ENCODE assay signal across 9 cellular contexts in the genomic region with DNA sequence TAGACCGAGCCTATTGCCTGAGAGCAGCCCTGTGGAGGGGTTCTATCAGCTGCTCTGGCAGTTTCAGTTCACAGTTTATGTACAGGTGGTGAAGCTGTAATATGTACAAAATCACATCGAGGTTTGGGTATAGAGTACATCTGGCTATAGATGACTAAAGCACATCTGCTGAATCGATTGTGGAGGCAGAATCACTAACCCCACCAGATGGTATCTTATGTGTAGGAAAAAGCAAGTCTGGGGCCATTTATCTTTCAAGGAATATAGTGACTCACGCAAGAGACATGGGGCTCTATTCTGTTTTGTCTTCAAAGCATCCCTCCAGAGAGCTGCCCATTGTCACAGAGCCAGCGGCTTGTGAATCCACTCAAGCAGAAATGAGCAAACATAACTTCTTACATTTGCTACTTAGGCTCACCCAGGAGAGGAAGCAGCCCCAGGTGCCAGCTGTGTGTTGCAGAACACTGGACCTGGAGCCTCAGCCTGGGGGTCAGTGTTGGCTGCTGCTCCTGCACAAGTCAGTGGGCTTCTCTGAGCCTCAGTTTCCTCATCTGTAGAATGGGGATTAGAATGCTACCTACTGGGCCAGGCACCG. TPM values are rescaled to one million over a fixed set of nuclear protein-coding genes. Genes with fewer than 3 reads are reported as not detected.
DNase-seq lines count a peak whose midpoint lies in the region; ATAC-seq, FAIRE-seq and TF ChIP-seq lines count a peak whose summit lies in the region.
"Had no signal": no experiment of that assay in that cellular context is flagged by ENCODE, and none has a peak within 500 bp of the region (broad histone marks: within the 10 kb centered on the region; RNA-seq: fewer than 3 reads in every experiment).

No MANE protein-coding gene starts in this region.

- intact Hi-C loops in HepG2 (cut with micrococcal nuclease; ENCODE audit: unreplicated experiment) (no loop called here), right lobe of liver (cut with DNase I) (no loop called here), tibial artery (cut with DNase I; ENCODE audit: low total_unique reads) (no loop called here)

- H3K27ac ChIP-seq in HepG2 (ENCODE audit: extremely low read length, insufficient read depth, low read length) = no peak overlapping the region
- no peak overlapping the region for H3K27ac ChIP-seq in right lobe of liver
- no peak overlapping the region for H3K27ac ChIP-seq in fibroblast of lung (ENCODE audit: insufficient read depth, low read length)
- H3K27ac ChIP-seq in tibial artery = no peak overlapping the region
- H3K27ac ChIP-seq: dorsolateral prefrontal cortex had no signal

- H3K27me3 ChIP-seq in HepG2 (ENCODE audit: control insufficient read depth in 1 of 2, insufficient read depth in 2 of 2, low read length in 2 of 2) (peaks cover 2 to 11% of the 10 kb centered on the region in 2 experiments; a peak in 2 of 5 replicates), right lobe of liver (no peaks in the 10 kb centered on the region), fibroblast of lung (ENCODE audit: control insufficient read depth, insufficient read depth, low read length) (no peaks in the 10 kb centered on the region), tibial artery (no peaks in the 10 kb centered on the region)
- H3K27me3 ChIP-seq: dorsolateral prefrontal cortex had no signal

- H4K20me1 ChIP-seq in HepG2 (ENCODE audit: insufficient read depth, low read length) (no peaks in the 10 kb centered on the region), fibroblast of lung (ENCODE audit: control insufficient read depth, extremely low read depth, insufficient read depth, low read length) (no peaks in the 10 kb centered on the region)

- POLR2A ChIA-PET in HepG2 (lab: Yijun Ruan, JAX) = no interaction called here

- H3K79me2 ChIP-seq in HepG2 (ENCODE audit: insufficient read depth, low read length) = no peaks in the 10 kb centered on the region
- no peaks in the 10 kb centered on the region for H3K79me2 ChIP-seq in fibroblast of lung (ENCODE audit: control insufficient read depth, insufficient read depth, low read length)

- TF ChIP-seq RAD21 in HepG2 (CRISPR knock-in tag; IDR thresholded peaks at IDR 0.05) = no peak

- DNase-seq in HepG2 (ENCODE audit: low spot score) (no peak), right lobe of liver (no peak), NCI-H187 (lab: John Stamatoyannopoulos, UW) (peak; percentile 32 to 45), fibroblast of lung (ENCODE audit: low read depth in 2 of 2) (peak; percentile 84 to 97), tibial artery (no peak), NOMO-1 treated with DMSO at 0.1 percent for 48 hours (lab: John Stamatoyannopoulos, UW; ENCODE audit: unreplicated experiment) (no peak), activated gamma-delta T cell (lab: John Stamatoyannopoulos, UW) (no peak)

- CTCF ChIA-PET in HepG2 (lab: Yijun Ruan, JAX; ENCODE audit: low intra/inter-chr PET ratio, low total read pairs) = no interaction called here

- H3K4me1 ChIP-seq in HepG2 (ENCODE audit: insufficient read depth, low read length) = peaks cover 18% of the 10 kb centered on the region
- no peaks in the 10 kb centered on the region for H3K4me1 ChIP-seq in right lobe of liver
- peaks cover 2% of the 10 kb centered on the region for H3K4me1 ChIP-seq in fibroblast of lung (ENCODE audit: control insufficient read depth, extremely low read depth, insufficient read depth, low read length)
- H3K4me1 ChIP-seq in tibial artery = no peaks in the 10 kb centered on the region

- H3K36me3 ChIP-seq in HepG2 (replicated peaks in 1 of 2; ENCODE audit: control insufficient read depth in 1 of 2, insufficient read depth in 2 of 2, low read length in 2 of 2) (no peaks in the 10 kb centered on the region), right lobe of liver (no peaks in the 10 kb centered on the region), fibroblast of lung (ENCODE audit: control insufficient read depth, insufficient read depth, low read length) (no peaks in the 10 kb centered on the region), tibial artery (no peaks in the 10 kb centered on the region)

- BruUV-seq in HepG2 (replicated peaks; lab: Mats Ljungman, UMichigan) = no TSS peak

- no peak for TF ChIP-seq POLR2A in HepG2 (IDR thresholded peaks at IDR 0.05; ENCODE audit: insufficient read depth in 1 of 2, low read depth in 2 of 2, low read length in 2 of 2)
- TF ChIP-seq POLR2A in right lobe of liver (IDR thresholded peaks at IDR 0.05) = no peak

- 33% methylated on average over 6 of the region's 6 CpGs for WGBS in HepG2 (ENCODE audit: low lambda C conversion rate)
- WGBS in right lobe of liver (ENCODE audit: insufficient coverage, low coverage, low lambda C conversion rate, missing lambda C conversion rate) = 69% methylated on average over 6 of the region's 6 CpGs

- in situ Hi-C loops in HepG2 (cut with HindIII; ENCODE audit: extremely low pct_ligation_motif_present, low pct_unique_long_range_greater_than_20kb) = no loop called here

- ATAC-seq in HepG2 (no peak), right lobe of liver (no peak), HG02642 (IDR thresholded peaks at IDR 0.05; ENCODE audit: poor library complexity, unreplicated experiment) (peak; percentile 64)

- no peak for TF ChIP-seq EP300 in HepG2 (IDR thresholded peaks at IDR 0.05; ENCODE audit: low read depth in 2 of 2, low read length in 2 of 2)
- no peak for TF ChIP-seq EP300 in HepG2 (CRISPR knock-in tag; IDR thresholded peaks at IDR 0.05; ENCODE audit: borderline replicate concordance)

- H3K9me3 ChIP-seq in HepG2 (ENCODE audit: low read length) (no peaks in the 10 kb centered on the region), right lobe of liver (no peaks in the 10 kb centered on the region), fibroblast of lung (ENCODE audit: control insufficient read depth, insufficient read depth, low read depth, low read length) (no peaks in the 10 kb centered on the region), tibial artery (no peaks in the 10 kb centered on the region)

- no peak overlapping the region for H2AFZ ChIP-seq in HepG2 (ENCODE audit: low read length)
- no peak overlapping the region for H2AFZ ChIP-seq in fibroblast of lung (ENCODE audit: low read length)

- no peak for TF ChIP-seq CTCF in HepG2 (CRISPR knock-in tag; IDR thresholded peaks at IDR 0.05)
- TF ChIP-seq CTCF in right lobe of liver (IDR thresholded peaks at IDR 0.05) = no peak
- no peak for TF ChIP-seq CTCF in fibroblast of lung (conservative IDR thresholded peaks at IDR 0.05 in 1 of 2, IDR thresholded peaks at IDR 0.05 in 1 of 2; ENCODE audit: low read depth in 1 of 2, low read length in 2 of 2)
- TF ChIP-seq CTCF in tibial artery (IDR thresholded peaks at IDR 0.05) = no peak

- H3K4me2 ChIP-seq in HepG2 (ENCODE audit: low read depth, low read length) (no peak overlapping the region), fibroblast of lung (ENCODE audit: extremely low read depth, insufficient read depth, low read length) (no peak overlapping the region)

- no peak for FAIRE-seq in HepG2 (lab: Jason Lieb, UNC)

- H3K4me3 ChIP-seq in HepG2 (replicated peaks in 1 of 3; ENCODE audit: insufficient read depth in 1 of 3, low read depth in 2 of 3, low read length in 3 of 3) (no peak overlapping the region), right lobe of liver (no peak overlapping the region), fibroblast of lung (replicated peaks in 1 of 4; ENCODE audit: control extremely low read depth in 1 of 4, insufficient read depth in 1 of 4, low read depth in 3 of 4, low read length in 4 of 4) (no peak overlapping the region), tibial artery (no peak overlapping the region)
- H3K4me3 ChIP-seq: dorsolateral prefrontal cortex had no signal

- H3K9ac ChIP-seq in HepG2 (ENCODE audit: insufficient read depth, low read depth, low read length) (no peak overlapping the region), fibroblast of lung (ENCODE audit: insufficient read depth, low read length) (no peak overlapping the region)

RNA-seq across cellular contexts. Expression of a gene that starts 21.3 kb away (rescaled TPM):
- total RNA-seq in HepG2 (2016; rRNA removed; fragmentation: Illumina TruSeq; extraction: Trizol) = 23.6 and 35.2 TPM in 2 replicates
- total RNA-seq in HepG2 (2016; cell fraction: cytosol; rRNA removed; fragmentation: Illumina TruSeq; extraction: Trizol; ENCODE audit: low read depth) = 52.3 and 57.6 TPM in 2 replicates
- 21.8 and 38.2 TPM in 2 replicates for total RNA-seq in HepG2 (2016; cell fraction: insoluble cytoplasmic fraction; rRNA removed; fragmentation: Illumina TruSeq; extraction: Trizol)
- 42.3 and 49.9 TPM in 2 replicates for total RNA-seq in HepG2 (2016; cell fraction: membrane; rRNA removed; fragmentation: Illumina TruSeq; extraction: Trizol)
- 27.2 and 31.9 TPM in 2 replicates for total RNA-seq in HepG2 (2016; cell fraction: nucleus; rRNA removed; fragmentation: Illumina TruSeq; extraction: Trizol)
- polyA plus RNA-seq in HepG2 (2011; rRNA removed) = 23.0 and 31.1 TPM in 2 replicates
- polyA plus RNA-seq in HepG2 (2011; cell fraction: cytosol; rRNA removed) = 11.2 and 20.9 TPM in 2 replicates
- polyA plus RNA-seq in HepG2 (2011; cell fraction: nucleus; rRNA removed) = 166 and 217 TPM in 2 replicates
- polyA plus RNA-seq in HepG2 (2012) = 9.1 and 20.3 TPM in 2 replicates
- polyA plus RNA-seq in HepG2 (2016; cell fraction: cytosol; fragmentation: Illumina TruSeq; extraction: Trizol; ENCODE audit: low read depth) = 34.0 and 38.2 TPM in 2 replicates
- 17.3 and 17.8 TPM in 2 replicates for polyA plus RNA-seq in HepG2 (2016; cell fraction: insoluble cytoplasmic fraction; fragmentation: Illumina TruSeq; extraction: Trizol; ENCODE audit: low read depth)
- 27.7 and 34.3 TPM in 2 replicates for polyA plus RNA-seq in HepG2 (2016; cell fraction: membrane; fragmentation: Illumina TruSeq; extraction: Trizol; ENCODE audit: low read depth)
- polyA plus RNA-seq in HepG2 (2016; cell fraction: nucleus; fragmentation: Illumina TruSeq; extraction: Trizol; ENCODE audit: insufficient read depth, low read depth) = 63.8 and 70.7 TPM in 2 replicates
- 17.1 and 28.4 TPM in 2 replicates for polyA minus RNA-seq in HepG2 (2011; rRNA and poly(A)+ RNA removed; ENCODE audit: low replicate concordance)
- 6.1 and 8.6 TPM in 2 replicates for polyA minus RNA-seq in HepG2 (2011; cell fraction: cytosol; rRNA and poly(A)+ RNA removed)
- polyA minus RNA-seq in HepG2 (2011; cell fraction: nucleus; rRNA and poly(A)+ RNA removed) = 11.1 and 14.7 TPM in 2 replicates
- total RNA-seq in right lobe of liver = 10 to 100 TPM in 5 of 6 experiments, 1 to 10 TPM in 1; 7.6 to 19.7 (median 12.1) TPM
- 27.1 and 28.8 TPM in 2 replicates for total RNA-seq in fibroblast of lung
- polyA plus RNA-seq in fibroblast of lung = 5.2 and 7.1 TPM in 2 replicates
- polyA plus RNA-seq in fibroblast of lung (2012) = 9.7 and 16.4 TPM in 2 replicates
- 14.1 and 18.2 TPM in 2 replicates for polyA minus RNA-seq in fibroblast of lung (ENCODE audit: low replicate concordance)

RNA-seq across cellular contexts. Expression of a gene that starts 22.5 kb away (rescaled TPM):
- total RNA-seq in HepG2 (2016; rRNA removed; fragmentation: Illumina TruSeq; extraction: Trizol) (not detected in 2 replicates), right lobe of liver (under 1 TPM in 5 of 6 experiments, not detected in 1; 0.12 to 0.29 (median 0.19) TPM), fibroblast of lung (0.26 TPM in 1 of 2 replicates, not detected in the other)
- not detected in 2 replicates for total RNA-seq in HepG2 (2016; cell fraction: cytosol; rRNA removed; fragmentation: Illumina TruSeq; extraction: Trizol; ENCODE audit: low read depth)
- total RNA-seq in HepG2 (2016; cell fraction: insoluble cytoplasmic fraction; rRNA removed; fragmentation: Illumina TruSeq; extraction: Trizol) = not detected in 2 replicates
- not detected in 2 replicates for total RNA-seq in HepG2 (2016; cell fraction: membrane; rRNA removed; fragmentation: Illumina TruSeq; extraction: Trizol)
- total RNA-seq in HepG2 (2016; cell fraction: nucleus; rRNA removed; fragmentation: Illumina TruSeq; extraction: Trizol) = not detected in 2 replicates
- polyA plus RNA-seq in HepG2 (2011; rRNA removed) (not detected in 2 replicates), fibroblast of lung (0.05 and 0.15 TPM in 2 replicates)
- not detected in 2 replicates for polyA plus RNA-seq in HepG2 (2011; cell fraction: cytosol; rRNA removed)
- polyA plus RNA-seq in HepG2 (2011; cell fraction: nucleus; rRNA removed) = not detected in 2 replicates
- polyA plus RNA-seq in HepG2 (2012) = not detected in 2 replicates
- not detected in 2 replicates for polyA plus RNA-seq in HepG2 (2016; cell fraction: cytosol; fragmentation: Illumina TruSeq; extraction: Trizol; ENCODE audit: low read depth)
- polyA plus RNA-seq in HepG2 (2016; cell fraction: insoluble cytoplasmic fraction; fragmentation: Illumina TruSeq; extraction: Trizol; ENCODE audit: low read depth) = not detected in 2 replicates
- polyA plus RNA-seq in HepG2 (2016; cell fraction: membrane; fragmentation: Illumina TruSeq; extraction: Trizol; ENCODE audit: low read depth) = not detected in 2 replicates
- not detected in 2 replicates for polyA plus RNA-seq in HepG2 (2016; cell fraction: nucleus; fragmentation: Illumina TruSeq; extraction: Trizol; ENCODE audit: insufficient read depth, low read depth)
- 0.30 TPM in 1 of 2 replicates, not detected in the other for polyA minus RNA-seq in HepG2 (2011; rRNA and poly(A)+ RNA removed; ENCODE audit: low replicate concordance)
- not detected in 2 replicates for polyA minus RNA-seq in HepG2 (2011; cell fraction: cytosol; rRNA and poly(A)+ RNA removed)
- polyA minus RNA-seq in HepG2 (2011; cell fraction: nucleus; rRNA and poly(A)+ RNA removed) = not detected in 2 replicates
- 0.36 TPM in 1 of 2 replicates, not detected in the other for polyA plus RNA-seq in fibroblast of lung (2012)
- polyA minus RNA-seq in fibroblast of lung (ENCODE audit: low replicate concordance) = 1.1 TPM in 1 of 2 replicates, not detected in the other

Comparison
In these comparisons a context has a peak if more than half of its experiments do, and no peak if none do; other contexts are left out.
1. DNase-seq: peak in NCI-H187 (2 of 2) and fibroblast of lung (2 of 2); none in HepG2 (single experiment), right lobe of liver (0 of 3), tibial artery (0 of 2), NOMO-1 treated with DMSO at 0.1 percent for 48 hours (single experiment) and activated gamma-delta T cell (single experiment).